ENCODE assay signal across 8 cellular contexts in the genomic region with DNA sequence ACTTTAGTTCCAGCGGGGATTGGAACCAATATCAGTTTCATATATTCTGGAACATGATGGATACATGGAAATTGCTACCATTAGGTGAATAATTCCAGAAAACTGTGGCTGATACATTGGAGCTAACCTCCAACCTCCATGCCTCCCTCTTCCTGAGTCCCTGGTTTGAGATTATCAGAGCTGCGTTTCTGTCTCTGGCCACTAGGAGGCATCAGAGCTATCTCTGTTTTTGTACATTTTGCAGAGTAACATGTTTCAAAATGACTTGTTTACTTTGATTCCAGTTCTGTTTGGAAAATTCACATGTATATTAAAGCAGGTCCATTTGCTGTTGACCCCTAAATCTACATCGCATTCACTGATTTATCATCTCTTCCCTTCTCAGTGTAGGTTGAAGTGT. TPM values are rescaled to one million over a fixed set of nuclear protein-coding genes. Genes with fewer than 3 reads are reported as not detected.
DNase-seq lines count a peak whose midpoint lies in the region; ATAC-seq and TF ChIP-seq lines count a peak whose summit lies in the region.

No MANE protein-coding gene starts in this region.

- no peak overlapping the region for H3K4me3 Mint-ChIP-seq in glutamatergic neuron (ENCODE audit: unreplicated experiment)
- no peak overlapping the region for H3K4me3 Mint-ChIP-seq in stimulated activated memory B cell treated with anti-CD40 and anti-IgM and Interleukin-4, amounts not matched to agents 10 μg/mL and 1 μg/mL and 100 μg/mL, for 72 hours

- no peak overlapping the region for H2AFZ ChIP-seq in MM.1S (ENCODE audit: low read length)

- no peaks in the 10 kb centered on the region for H3K36me3 ChIP-seq in MM.1S (replicated peaks; ENCODE audit: insufficient read depth, low read length)

- no peaks in the 10 kb centered on the region for H3K36me3 Mint-ChIP-seq in glutamatergic neuron (ENCODE audit: unreplicated experiment)
- no peaks in the 10 kb centered on the region for H3K36me3 Mint-ChIP-seq in stimulated activated memory B cell treated with anti-CD40 and anti-IgM and Interleukin-4, amounts not matched to agents 10 μg/mL and 1 μg/mL and 100 μg/mL, for 72 hours

- no peaks in the 10 kb centered on the region for H3K4me1 ChIP-seq in MM.1S (ENCODE audit: low read length)

- no peak for ATAC-seq in HG02678 (IDR thresholded peaks at IDR 0.05; ENCODE audit: unreplicated experiment)
- no peak for ATAC-seq in stimulated activated memory B cell treated with anti-CD40 and anti-IgM and Interleukin-4, amounts not matched to agents 10 μg/mL and 1 μg/mL and 100 μg/mL, for 72 hours

- H3K27ac ChIP-seq in MM.1S (ENCODE audit: low read length) = no peak overlapping the region

- H3K9ac ChIP-seq in MM.1S (ENCODE audit: low read length) = no peak overlapping the region

- peak; percentile 73 for TF ChIP-seq CTCF in AG09319 (IDR thresholded peaks at IDR 0.05; ENCODE audit: low read depth, low read length)
- peak; percentile 64 for TF ChIP-seq CTCF in GM12872 (IDR thresholded peaks at IDR 0.05; ENCODE audit: insufficient read depth, low read depth, low read length)
- peak; percentile 71 for TF ChIP-seq CTCF in MM.1S (IDR thresholded peaks at IDR 0.05; ENCODE audit: low read length)
- peak; percentile 70 for TF ChIP-seq CTCF in glutamatergic neuron (IDR thresholded peaks at IDR 0.05; ENCODE audit: partially characterized antibody, unreplicated experiment)

- H3K79me2 ChIP-seq in MM.1S (ENCODE audit: low read length) = no peaks in the 10 kb centered on the region

- peaks cover 3% of the 10 kb centered on the region for H3K9me3 Mint-ChIP-seq in glutamatergic neuron (ENCODE audit: unreplicated experiment)
- no peaks in the 10 kb centered on the region for H3K9me3 Mint-ChIP-seq in stimulated activated memory B cell treated with anti-CD40 and anti-IgM and Interleukin-4, amounts not matched to agents 10 μg/mL and 1 μg/mL and 100 μg/mL, for 72 hours

- H3K27ac Mint-ChIP-seq in glutamatergic neuron (ENCODE audit: unreplicated experiment) = no peak overlapping the region
- no peak overlapping the region for H3K27ac Mint-ChIP-seq in stimulated activated memory B cell treated with anti-CD40 and anti-IgM and Interleukin-4, amounts not matched to agents 10 μg/mL and 1 μg/mL and 100 μg/mL, for 72 hours

- no peaks in the 10 kb centered on the region for H3K27me3 ChIP-seq in MM.1S (replicated peaks; ENCODE audit: insufficient read depth, low read length)

- no peaks in the 10 kb centered on the region for H3K9me2 ChIP-seq in MM.1S (replicated peaks; ENCODE audit: insufficient read depth, low read length)

- no peaks in the 10 kb centered on the region for H3F3A ChIP-seq in MM.1S (ENCODE audit: insufficient read depth, low read length)

- no peaks in the 10 kb centered on the region for H3K27me3 Mint-ChIP-seq in glutamatergic neuron (ENCODE audit: unreplicated experiment)
- H3K27me3 Mint-ChIP-seq in stimulated activated memory B cell treated with anti-CD40 and anti-IgM and Interleukin-4, amounts not matched to agents 10 μg/mL and 1 μg/mL and 100 μg/mL, for 72 hours = no peaks in the 10 kb centered on the region

- H3K4me2 ChIP-seq in MM.1S (ENCODE audit: low read depth, low read length) = no peak overlapping the region

- no peak for DNase-seq in AG09319 (ENCODE audit: extremely low read depth, low read depth)
- DNase-seq in MM.1S = peak; percentile 15
- DNase-seq in activated T-cell treated with anti-CD3 and anti-CD28 coated beads, Interleukin-2, amount 50 U/mL, for 48 hours = peak; percentile 59 to 60
- DNase-seq in glutamatergic neuron = peak; percentile 30
- peak; percentile 11 to 31 for DNase-seq in stimulated activated CD4-positive, alpha-beta T cell treated with anti-CD3 and anti-CD28 coated beads, Interleukin-2, amount 100 ng/mL, for 48 hours

- no peak overlapping the region for H3K4me3 ChIP-seq in MM.1S (ENCODE audit: low read length)

- H3K9me3 ChIP-seq in MM.1S (replicated peaks; ENCODE audit: insufficient read depth, low read length) = no peaks in the 10 kb centered on the region

- no peaks in the 10 kb centered on the region for H3K4me1 Mint-ChIP-seq in glutamatergic neuron (ENCODE audit: low read depth, unreplicated experiment)
- no peaks in the 10 kb centered on the region for H3K4me1 Mint-ChIP-seq in stimulated activated memory B cell treated with anti-CD40 and anti-IgM and Interleukin-4, amounts not matched to agents 10 μg/mL and 1 μg/mL and 100 μg/mL, for 72 hours

- H4K20me1 ChIP-seq in MM.1S (ENCODE audit: insufficient read depth, low read length) = no peaks in the 10 kb centered on the region

RNA-seq across cellular contexts. Expression of a gene that starts 2.4 kb away (rescaled TPM):
- 1.8 TPM for total RNA-seq in glutamatergic neuron (ENCODE audit: unreplicated experiment)
